In the genomic region with DNA sequence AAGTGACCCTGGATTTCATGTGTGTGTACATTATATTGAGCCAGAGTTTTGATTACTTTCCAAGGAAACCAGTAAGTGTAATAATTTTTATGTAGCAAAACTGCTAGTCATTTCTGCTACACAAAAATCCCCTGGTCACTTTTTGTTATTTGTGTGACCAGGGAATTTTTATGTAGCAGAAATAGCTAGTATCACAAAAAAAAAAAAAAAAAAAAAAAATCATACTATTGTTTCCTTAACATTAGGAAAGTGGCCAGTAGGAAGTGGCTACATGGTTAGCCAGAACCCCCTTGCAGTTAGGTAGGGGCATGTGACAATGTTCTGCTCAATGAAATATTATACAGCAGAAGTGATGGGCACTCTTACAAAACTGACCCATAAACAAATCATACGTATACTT, we compare ENCODE assay signal across 9 cellular contexts.
"Had no signal": no experiment of that assay in that cellular context is flagged by ENCODE, and none has a peak within 500 bp of the region (broad histone marks: within the 10 kb centered on the region; RNA-seq: fewer than 3 reads in every experiment).

No MANE protein-coding gene starts in this region.

- DNase-seq: IMR-90, KBM-7, KG1 had no signal

- FAIRE-seq: HepG2, HTR-8/SVneo, K562 had no signal

- H3K27ac ChIP-seq: HL-60, KMS-11 had no signal

- H3K4me3 ChIP-seq: K562 had no signal

- H3K9ac ChIP-seq: KMS-11 had no signal

- H3K27me3 Mint-ChIP-seq: IgD-negative memory B cell had no signal

- H3K27ac Mint-ChIP-seq: IgD-negative memory B cell had no signal

- H3K4me1 Mint-ChIP-seq: IgD-negative memory B cell had no signal

- ATAC-seq: HepG2, K562 had no signal

- H3K4me2 ChIP-seq: KMS-11 had no signal

- H3K36me3 Mint-ChIP-seq: IgD-negative memory B cell had no signal
